Comparison of ENCODE assay signal across 19 cellular contexts in the genomic region with DNA sequence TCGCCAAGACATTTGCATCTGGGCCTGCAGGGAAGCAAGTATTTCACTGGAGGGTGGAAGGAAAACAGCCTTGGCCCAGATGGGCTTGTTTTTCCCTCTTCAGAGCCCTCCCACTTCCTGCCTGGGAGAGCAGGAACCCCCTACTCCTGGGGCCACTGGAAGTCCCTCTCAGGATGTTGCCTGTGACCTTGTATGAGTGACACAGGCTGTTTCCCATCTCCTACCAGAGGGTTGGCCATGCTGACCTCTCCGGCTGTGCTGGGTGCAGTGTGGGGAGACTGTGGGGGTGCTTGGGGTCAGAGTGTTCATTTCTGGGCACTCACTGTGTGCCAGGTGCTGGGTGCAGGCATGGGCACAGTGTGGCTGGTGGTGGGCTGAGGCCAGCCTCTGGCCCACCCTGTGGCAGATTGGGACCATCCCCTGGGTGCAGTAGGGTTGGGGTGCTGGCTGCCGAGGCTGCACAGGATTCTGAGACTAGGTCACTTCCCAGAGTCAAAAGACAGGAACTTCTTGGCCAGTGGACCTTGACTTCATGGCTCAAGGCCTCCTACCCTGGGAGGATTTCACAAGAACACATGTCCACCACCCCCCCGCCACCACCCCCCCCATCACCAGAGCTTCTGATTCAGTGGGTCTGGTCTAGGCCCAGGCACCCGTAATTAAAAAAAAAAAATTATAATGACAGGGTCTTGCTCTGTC. TPM values are rescaled to one million over a fixed set of nuclear protein-coding genes. Genes with fewer than 3 reads are reported as not detected.
DNase-seq lines count a peak whose midpoint lies in the region; ATAC-seq and TF ChIP-seq lines count a peak whose summit lies in the region.
"Had no signal": no experiment of that assay in that cellular context is flagged by ENCODE, and none has a peak within 500 bp of the region (broad histone marks: within the 10 kb centered on the region; RNA-seq: fewer than 3 reads in every experiment).

No MANE protein-coding gene starts in this region.

- intact Hi-C loops in Right ventricle myocardium superior (cut with DNase I), result no loop called here
- intact Hi-C loops in thyroid gland (cut with DNase I), result no loop called here

- H2AK5ac ChIP-seq in mesenchymal stem cell (ENCODE audit: low read length, severe bottlenecking), result no peak overlapping the region

- CTCF ChIA-PET in activated CD8-positive, alpha-beta T cell treated with anti-CD3 and anti-CD28 coated beads, Interleukin-2, amount 10 ng/mL, durations not matched to agents 7 days and 5 days (lab: Charles Lee), result no interaction called here
- CTCF ChIA-PET in activated CD8-positive, alpha-beta memory T cell treated with anti-CD3 and anti-CD28 coated beads, Interleukin-2, amount 10 ng/mL, durations not matched to agents 7 days and 5 days (lab: Charles Lee), result interaction anchor here (1.3 to 2.1 kb wide), 2 partner anchors 10 to 53 kb away, joined by 4 to 5 read pairs; a partner anchor contains a TSS

- peak overlapping the region in 1 of 2 experiments; percentile 79 for H3K18ac ChIP-seq in mesenchymal stem cell (ENCODE audit: low read depth in 1 of 2, low read length in 2 of 2)

- no peak overlapping the region for H3K4me2 ChIP-seq in mesenchymal stem cell (ENCODE audit: low read length, poor library complexity, severe bottlenecking)

- H2BK15ac ChIP-seq in mesenchymal stem cell (ENCODE audit: low read depth, poor library complexity, severe bottlenecking), result no peak overlapping the region

- no peak for ATAC-seq in T-helper 17 cell
- ATAC-seq in Right ventricle myocardium superior (ENCODE audit: poor library complexity), result peak; percentile 42
- no peak for ATAC-seq in activated CD8-positive, alpha-beta T cell treated with anti-CD3 and anti-CD28 coated beads, Interleukin-2, amount 10 ng/mL, durations not matched to agents 7 days and 5 days
- no peak for ATAC-seq in activated CD8-positive, alpha-beta memory T cell treated with anti-CD3 and anti-CD28 coated beads, Interleukin-2, amount 10 ng/mL, durations not matched to agents 7 days and 5 days
- ATAC-seq: activated T-cell treated with anti-CD3 and anti-CD28 coated beads, Interleukin-2, amount 50 U/mL, for 72 hours had no signal

- TF ChIP-seq POLR2A in thyroid gland (IDR thresholded peaks at IDR 0.05), result no peak

- peak overlapping the region in 1 of 2 experiments; percentile 63 for H3K14ac ChIP-seq in mesenchymal stem cell (ENCODE audit: low read length in 2 of 2)

- no peaks in the 10 kb centered on the region for H3K9me3 ChIP-seq in T-helper 17 cell (ENCODE audit: control insufficient read depth, low read length, poor library complexity, severe bottlenecking)
- no peaks in the 10 kb centered on the region for H3K9me3 ChIP-seq in mesenchymal stem cell (ENCODE audit: control insufficient read depth, low read length)
- no peaks in the 10 kb centered on the region for H3K9me3 ChIP-seq in thyroid gland

- peaks cover 52% of the 10 kb centered on the region for H3K4me1 Mint-ChIP-seq in T-helper 17 cell
- H3K4me1 Mint-ChIP-seq in activated CD8-positive, alpha-beta T cell treated with anti-CD3 and anti-CD28 coated beads, Interleukin-2, amount 10 ng/mL, durations not matched to agents 7 days and 5 days (ENCODE audit: low read depth), result peaks cover 52% of the 10 kb centered on the region
- peaks cover 40% of the 10 kb centered on the region for H3K4me1 Mint-ChIP-seq in activated CD8-positive, alpha-beta memory T cell treated with anti-CD3 and anti-CD28 coated beads, Interleukin-2, amount 10 ng/mL, durations not matched to agents 7 days and 5 days

- no peak for TF ChIP-seq CTCF in thyroid gland (IDR thresholded peaks at IDR 0.05)

- no peak overlapping the region for H2BK120ac ChIP-seq in mesenchymal stem cell (ENCODE audit: low read depth, low read length)

- peak overlapping the region in 1 of 2 experiments; percentile 72 for H2BK12ac ChIP-seq in mesenchymal stem cell (ENCODE audit: low read length in 2 of 2)

- no peaks in the 10 kb centered on the region for H3K27me3 Mint-ChIP-seq in T-helper 17 cell
- H3K27me3 Mint-ChIP-seq in activated CD8-positive, alpha-beta T cell treated with anti-CD3 and anti-CD28 coated beads, Interleukin-2, amount 10 ng/mL, durations not matched to agents 7 days and 5 days (ENCODE audit: low read depth), result no peaks in the 10 kb centered on the region
- no peaks in the 10 kb centered on the region for H3K27me3 Mint-ChIP-seq in activated CD8-positive, alpha-beta memory T cell treated with anti-CD3 and anti-CD28 coated beads, Interleukin-2, amount 10 ng/mL, durations not matched to agents 7 days and 5 days
- H3K27me3 Mint-ChIP-seq: activated naive CD8-positive, alpha-beta T cell treated with anti-CD3 and anti-CD28 coated beads, Interleukin-2, amount 10 ng/mL, durations not matched to agents 7 days and 5 days; stimulated activated naive CD8-positive, alpha-beta T cell treated with anti-CD3 and anti-CD28 coated beads, Interleukin-15, Interleukin-2, amounts not matched to agents 100 ng/mL and 50 ng/mL, for 24 hours had no signal

- H4K8ac ChIP-seq in mesenchymal stem cell (ENCODE audit: low read length), result no peak overlapping the region

- no peak overlapping the region for H3K9ac ChIP-seq in mesenchymal stem cell (ENCODE audit: low read length)

- peak overlapping the region; percentile 41 for H4K91ac ChIP-seq in mesenchymal stem cell (ENCODE audit: low read length)

- H2AFZ ChIP-seq in mesenchymal stem cell (ENCODE audit: low read depth, low read length), result no peak overlapping the region

- no peak overlapping the region for H2BK5ac ChIP-seq in mesenchymal stem cell (ENCODE audit: low read depth, low read length, poor library complexity, severe bottlenecking)

- WGBS in mesenchymal stem cell, result 94% methylated on average over 4 of the region's 5 CpGs
- WGBS in thyroid gland, 2 donors, result 63 to 66% methylated on average over 1 to 5 of the region's 5 CpGs

- H3K36me3 ChIP-seq in mesenchymal stem cell (ENCODE audit: control insufficient read depth in 1 of 2, insufficient read depth in 2 of 2, low read depth in 1 of 2, low read length in 2 of 2) (peaks cover 0 to 4% of the 10 kb centered on the region in 2 experiments), thyroid gland (no peaks in the 10 kb centered on the region)

- no peaks in the 10 kb centered on the region for H3K36me3 Mint-ChIP-seq in T-helper 17 cell (ENCODE audit: low read depth)
- no peaks in the 10 kb centered on the region for H3K36me3 Mint-ChIP-seq in activated CD8-positive, alpha-beta T cell treated with anti-CD3 and anti-CD28 coated beads, Interleukin-2, amount 10 ng/mL, durations not matched to agents 7 days and 5 days (ENCODE audit: low read depth)
- no peaks in the 10 kb centered on the region for H3K36me3 Mint-ChIP-seq in activated CD8-positive, alpha-beta memory T cell treated with anti-CD3 and anti-CD28 coated beads, Interleukin-2, amount 10 ng/mL, durations not matched to agents 7 days and 5 days
- H3K36me3 Mint-ChIP-seq: activated naive CD8-positive, alpha-beta T cell treated with anti-CD3 and anti-CD28 coated beads, Interleukin-2, amount 10 ng/mL, durations not matched to agents 7 days and 5 days had no signal

- peak overlapping the region in 1 of 2 experiments; percentile 0 for H3K4ac ChIP-seq in mesenchymal stem cell (ENCODE audit: low read depth in 1 of 2, low read length in 2 of 2)

- H3K27me3 ChIP-seq in mesenchymal stem cell (ENCODE audit: control insufficient read depth in 1 of 2, insufficient read depth in 1 of 2, low read length in 2 of 2) (no peaks in the 10 kb centered on the region), thyroid gland (no peaks in the 10 kb centered on the region)

- H3K4me3 ChIP-seq in mesenchymal stem cell (ENCODE audit: insufficient read depth in 1 of 2, low read depth in 1 of 2, low read length in 2 of 2) (no peak overlapping the region), thyroid gland (replicated peaks in 1 of 3) (no peak overlapping the region)

- POLR2A ChIA-PET in activated CD8-positive, alpha-beta T cell treated with anti-CD3 and anti-CD28 coated beads, Interleukin-2, amount 10 ng/mL, durations not matched to agents 7 days and 5 days (lab: Charles Lee), result no interaction called here

- H3K4me1 ChIP-seq in mesenchymal stem cell (ENCODE audit: control insufficient read depth, insufficient read depth, low read depth, low read length) (peaks cover 11% of the 10 kb centered on the region), thyroid gland (peaks cover 24 to 35% of the 10 kb centered on the region in 2 donors)

- peak overlapping the region; percentile 68 for H3K27ac Mint-ChIP-seq in T-helper 17 cell
- no peak overlapping the region for H3K27ac Mint-ChIP-seq in activated CD8-positive, alpha-beta T cell treated with anti-CD3 and anti-CD28 coated beads, Interleukin-2, amount 10 ng/mL, durations not matched to agents 7 days and 5 days
- no peak overlapping the region for H3K27ac Mint-ChIP-seq in activated CD8-positive, alpha-beta memory T cell treated with anti-CD3 and anti-CD28 coated beads, Interleukin-2, amount 10 ng/mL, durations not matched to agents 7 days and 5 days
- H3K27ac Mint-ChIP-seq: activated T-cell treated with anti-CD3 and anti-CD28 coated beads, Interleukin-2, amount 50 U/mL, for 72 hours; endodermal cell; stimulated activated naive CD8-positive, alpha-beta T cell treated with anti-CD3 and anti-CD28 coated beads, Interleukin-15, Interleukin-2, amounts not matched to agents 100 ng/mL and 50 ng/mL, for 24 hours had no signal

- peak overlapping the region in 1 of 2 experiments; percentile 47 for H3K23ac ChIP-seq in mesenchymal stem cell (ENCODE audit: low read length in 2 of 2)

- no peak overlapping the region for H3K4me3 Mint-ChIP-seq in T-helper 17 cell
- no peak overlapping the region for H3K4me3 Mint-ChIP-seq in activated CD8-positive, alpha-beta T cell treated with anti-CD3 and anti-CD28 coated beads, Interleukin-2, amount 10 ng/mL, durations not matched to agents 7 days and 5 days
- H3K4me3 Mint-ChIP-seq in activated CD8-positive, alpha-beta memory T cell treated with anti-CD3 and anti-CD28 coated beads, Interleukin-2, amount 10 ng/mL, durations not matched to agents 7 days and 5 days, result no peak overlapping the region
- H3K4me3 Mint-ChIP-seq: activated naive CD8-positive, alpha-beta T cell treated with anti-CD3 and anti-CD28 coated beads, Interleukin-2, amount 10 ng/mL, durations not matched to agents 7 days and 5 days; activated T-cell treated with anti-CD3 and anti-CD28 coated beads, Interleukin-2, amount 50 U/mL, for 72 hours; endodermal cell; stimulated activated naive CD8-positive, alpha-beta T cell treated with anti-CD3 and anti-CD28 coated beads, Interleukin-15, Interleukin-2, amounts not matched to agents 100 ng/mL and 50 ng/mL, for 24 hours had no signal

- DNase-seq in T-helper 17 cell (no peak), Right ventricle myocardium superior (no peak), mesenchymal stem cell (no peak), thyroid gland (no peak), H4 (ENCODE audit: low spot score) (no peak)
- no peak for DNase-seq in activated CD8-positive, alpha-beta T cell treated with anti-CD3 and anti-CD28 coated beads, Interleukin-2, amount 10 ng/mL, durations not matched to agents 7 days and 5 days
- DNase-seq in activated CD8-positive, alpha-beta memory T cell treated with anti-CD3 and anti-CD28 coated beads, Interleukin-2, amount 10 ng/mL, durations not matched to agents 7 days and 5 days, result no peak
- DNase-seq in activated CD8-positive, alpha-beta memory T cell treated with anti-CD3 and anti-CD28 coated beads, Interleukin-2, amount 50 U/mL, for 48 hours, result no peak
- DNase-seq: activated naive CD8-positive, alpha-beta T cell treated with anti-CD3 and anti-CD28 coated beads, Interleukin-2, amount 10 ng/mL, durations not matched to agents 7 days and 5 days; activated T-cell treated with anti-CD3 and anti-CD28 coated beads, Interleukin-2, amount 50 U/mL, for 72 hours; AML-193; caudate nucleus; DMS53; endodermal cell; foreskin fibroblast; NCI-H1436; NCI-H345 had no signal

- peaks cover 12% of the 10 kb centered on the region for H3K79me1 ChIP-seq in mesenchymal stem cell (replicated peaks; ENCODE audit: low read length, poor library complexity, severe bottlenecking)

- no peak overlapping the region for H3K27ac ChIP-seq in mesenchymal stem cell (ENCODE audit: low read length, poor library complexity, severe bottlenecking)
- peak overlapping the region in 2 of 3 donors; percentile 24 to 65 for H3K27ac ChIP-seq in thyroid gland

- H3K9me3 Mint-ChIP-seq in activated CD8-positive, alpha-beta T cell treated with anti-CD3 and anti-CD28 coated beads, Interleukin-2, amount 10 ng/mL, durations not matched to agents 7 days and 5 days (ENCODE audit: insufficient read depth), result no peaks in the 10 kb centered on the region
- H3K9me3 Mint-ChIP-seq in activated CD8-positive, alpha-beta memory T cell treated with anti-CD3 and anti-CD28 coated beads, Interleukin-2, amount 10 ng/mL, durations not matched to agents 7 days and 5 days (ENCODE audit: low read depth), result no peaks in the 10 kb centered on the region
- H3K9me3 Mint-ChIP-seq: activated naive CD8-positive, alpha-beta T cell treated with anti-CD3 and anti-CD28 coated beads, Interleukin-2, amount 10 ng/mL, durations not matched to agents 7 days and 5 days; activated T-cell treated with anti-CD3 and anti-CD28 coated beads, Interleukin-2, amount 50 U/mL, for 72 hours; endodermal cell; stimulated activated naive CD8-positive, alpha-beta T cell treated with anti-CD3 and anti-CD28 coated beads, Interleukin-15, Interleukin-2, amounts not matched to agents 100 ng/mL and 50 ng/mL, for 24 hours had no signal

RNA-seq across cellular contexts. Expression of a gene that starts 10.2 kb away (rescaled TPM):
- total RNA-seq in T-helper 17 cell (10 to 100 TPM; 20.3 to 28.7 TPM), Right ventricle myocardium superior (9.5 TPM), thyroid gland (10 to 100 TPM in 3 of 4 donors, 1 to 10 TPM in 1; 9.0 to 23.1 (median 17.2) TPM)
- polyA plus RNA-seq in mesenchymal stem cell (2013, experiment 1 of 2), result 19.6 TPM
- 19.5 TPM for polyA plus RNA-seq in mesenchymal stem cell (2013, experiment 2 of 2)
- 1 to 10 TPM; 3.8 to 4.7 TPM for total RNA-seq in activated CD8-positive, alpha-beta T cell treated with anti-CD3 and anti-CD28 coated beads, Interleukin-2, amount 10 ng/mL, durations not matched to agents 7 days and 5 days
- total RNA-seq in activated CD8-positive, alpha-beta memory T cell treated with anti-CD3 and anti-CD28 coated beads, Interleukin-2, amount 10 ng/mL, durations not matched to agents 7 days and 5 days, result 1 to 10 TPM; 2.5 to 4.2 TPM
- total RNA-seq in H4 (2014; rRNA removed; shearing (Covaris generic)), result not detected in 2 replicates

RNA-seq across cellular contexts. Expression of a gene that starts 44.8 kb away (rescaled TPM):
- total RNA-seq in T-helper 17 cell (not detected), Right ventricle myocardium superior (0.24 TPM), thyroid gland (not detected)
- polyA plus RNA-seq in mesenchymal stem cell (2013, experiment 1 of 2), result not detected
- polyA plus RNA-seq in mesenchymal stem cell (2013, experiment 2 of 2), result 0.01 TPM
- not detected for total RNA-seq in activated CD8-positive, alpha-beta T cell treated with anti-CD3 and anti-CD28 coated beads, Interleukin-2, amount 10 ng/mL, durations not matched to agents 7 days and 5 days
- not detected for total RNA-seq in activated CD8-positive, alpha-beta memory T cell treated with anti-CD3 and anti-CD28 coated beads, Interleukin-2, amount 10 ng/mL, durations not matched to agents 7 days and 5 days
- not detected in 2 replicates for total RNA-seq in H4 (2014; rRNA removed; shearing (Covaris generic))
- total RNA-seq: activated naive CD8-positive, alpha-beta T cell treated with anti-CD3 and anti-CD28 coated beads, Interleukin-2, amount 10 ng/mL, durations not matched to agents 7 days and 5 days; activated T-cell treated with anti-CD3 and anti-CD28 coated beads, Interleukin-2, amount 50 U/mL, for 72 hours; endodermal cell; osteocyte had no signal
